ENCODE assay signal across 8 cellular contexts in the genomic region with DNA sequence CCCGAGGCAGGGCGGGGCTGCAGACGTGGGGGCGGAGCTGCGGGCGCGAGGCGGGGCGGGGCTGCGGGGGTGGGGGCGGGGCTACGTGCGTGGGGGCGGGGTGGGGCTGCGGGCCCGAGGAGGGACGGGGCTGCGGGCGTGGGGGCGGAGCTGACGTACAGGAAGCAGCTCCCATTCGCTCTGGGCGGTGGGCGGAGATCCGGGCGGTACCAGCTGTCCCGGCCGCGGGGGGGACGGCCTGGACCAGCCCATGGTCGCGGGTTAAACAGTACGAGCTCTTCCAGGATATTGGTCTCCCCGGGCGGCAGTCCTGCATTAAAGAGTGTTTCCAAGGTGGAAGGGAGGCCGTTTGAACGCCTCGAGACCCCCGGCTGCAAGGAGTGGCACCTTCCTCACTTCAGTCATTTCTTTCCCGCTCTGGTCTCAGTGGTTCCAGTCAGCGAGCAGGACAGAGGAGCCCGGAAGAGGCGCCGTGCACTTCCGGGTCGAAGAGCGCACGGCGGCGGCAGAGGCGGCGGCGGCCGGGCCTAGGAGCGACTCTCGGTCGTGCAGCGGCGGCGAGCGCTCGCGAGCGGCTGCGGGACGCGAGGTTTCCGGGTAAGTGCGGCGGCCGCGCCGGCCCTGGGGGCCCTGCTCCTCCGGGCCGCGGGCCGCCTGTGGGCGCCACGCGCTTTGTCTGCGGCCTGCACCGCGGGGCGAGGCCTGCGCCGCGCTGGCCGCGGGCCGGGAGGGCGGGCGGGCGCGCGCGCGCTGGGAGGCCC. TPM values are rescaled to one million over a fixed set of nuclear protein-coding genes. Genes with fewer than 3 reads are reported as not detected.
DNase-seq lines count a peak whose midpoint lies in the region; ATAC-seq, FAIRE-seq and TF ChIP-seq lines count a peak whose summit lies in the region.

A gene with protein sequence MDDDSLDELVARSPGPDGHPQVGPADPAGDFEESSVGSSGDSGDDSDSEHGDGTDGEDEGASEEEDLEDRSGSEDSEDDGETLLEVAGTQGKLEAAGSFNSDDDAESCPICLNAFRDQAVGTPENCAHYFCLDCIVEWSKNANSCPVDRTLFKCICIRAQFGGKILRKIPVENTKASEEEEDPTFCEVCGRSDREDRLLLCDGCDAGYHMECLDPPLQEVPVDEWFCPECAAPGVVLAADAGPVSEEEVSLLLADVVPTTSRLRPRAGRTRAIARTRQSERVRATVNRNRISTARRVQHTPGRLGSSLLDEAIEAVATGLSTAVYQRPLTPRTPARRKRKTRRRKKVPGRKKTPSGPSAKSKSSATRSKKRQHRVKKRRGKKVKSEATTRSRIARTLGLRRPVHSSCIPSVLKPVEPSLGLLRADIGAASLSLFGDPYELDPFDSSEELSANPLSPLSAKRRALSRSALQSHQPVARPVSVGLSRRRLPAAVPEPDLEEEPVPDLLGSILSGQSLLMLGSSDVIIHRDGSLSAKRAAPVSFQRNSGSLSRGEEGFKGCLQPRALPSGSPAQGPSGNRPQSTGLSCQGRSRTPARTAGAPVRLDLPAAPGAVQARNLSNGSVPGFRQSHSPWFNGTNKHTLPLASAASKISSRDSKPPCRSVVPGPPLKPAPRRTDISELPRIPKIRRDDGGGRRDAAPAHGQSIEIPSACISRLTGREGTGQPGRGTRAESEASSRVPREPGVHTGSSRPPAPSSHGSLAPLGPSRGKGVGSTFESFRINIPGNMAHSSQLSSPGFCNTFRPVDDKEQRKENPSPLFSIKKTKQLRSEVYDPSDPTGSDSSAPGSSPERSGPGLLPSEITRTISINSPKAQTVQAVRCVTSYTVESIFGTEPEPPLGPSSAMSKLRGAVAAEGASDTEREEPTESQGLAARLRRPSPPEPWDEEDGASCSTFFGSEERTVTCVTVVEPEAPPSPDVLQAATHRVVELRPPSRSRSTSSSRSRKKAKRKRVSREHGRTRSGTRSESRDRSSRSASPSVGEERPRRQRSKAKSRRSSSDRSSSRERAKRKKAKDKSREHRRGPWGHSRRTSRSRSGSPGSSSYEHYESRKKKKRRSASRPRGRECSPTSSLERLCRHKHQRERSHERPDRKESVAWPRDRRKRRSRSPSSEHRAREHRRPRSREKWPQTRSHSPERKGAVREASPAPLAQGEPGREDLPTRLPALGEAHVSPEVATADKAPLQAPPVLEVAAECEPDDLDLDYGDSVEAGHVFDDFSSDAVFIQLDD (N-terminal part only) (plus strand): TSS at position 475 of the 761 bp plus-strand sequence. CDS start 5,043 bp downstream, outside the sequence.

- H3K27ac ChIP-seq in SU-DHL-6 (ENCODE audit: low read depth, low read length) (peak within 1 kb of the TSS; percentile 84), pancreas (peak within 1 kb of the TSS; percentile 94 to 99 (median 95)), thyroid gland (peak within 1 kb of the TSS; percentile 82 to 97 (median 87))

- H3K27ac Mint-ChIP-seq in activated naive CD8-positive, alpha-beta T cell treated with anti-CD3 and anti-CD28 coated beads, Interleukin-2, amount 10 ng/mL, durations not matched to agents 7 days and 5 days: peak within 1 kb of the TSS; percentile 100

- H3K4me2 ChIP-seq in SU-DHL-6 (ENCODE audit: low read depth, low read length, poor library complexity, severe bottlenecking): peak within 1 kb of the TSS; percentile 85

- no peaks in the 10 kb centered on the region for H3K27me3 ChIP-seq in SU-DHL-6 (ENCODE audit: low read length)
- no peaks in the 10 kb centered on the region for H3K27me3 ChIP-seq in pancreas
- H3K27me3 ChIP-seq in thyroid gland: no peaks in the 10 kb centered on the region

- H3K4me3 ChIP-seq in GM12865 (ENCODE audit: low read depth, low read length) (peak within 1 kb of the TSS; percentile 92), SU-DHL-6 (ENCODE audit: insufficient read depth, low read length, poor library complexity, severe bottlenecking) (peak within 1 kb of the TSS; percentile 76), pancreas (peak within 1 kb of the TSS; percentile 64 to 81 (median 78)), thyroid gland (replicated peaks in 1 of 3) (peak within 1 kb of the TSS; percentile 65 to 88 (median 73))

- intact Hi-C loops in Right ventricle myocardium inferior (cut with DNase I) (loop anchor here (5.0 kb wide), 1 partner anchor 36 kb away; no protein-coding TSS in a partner anchor), pancreas (cut with DNase I) (no loop called here), thyroid gland (cut with DNase I) (no loop called here)

- DNase-seq in GM12865 (ENCODE audit: low read depth) (peak; percentile 98), NCI-H1417 (lab: John Stamatoyannopoulos, UW) (peak; percentile 94 to 98 (median 97)), Right ventricle myocardium inferior (ENCODE audit: missing footprints) (peak; percentile 98), pancreas (peak; percentile 95 to 99 (median 96)), thyroid gland (peak; percentile 96 to 97)
- DNase-seq in activated naive CD8-positive, alpha-beta T cell treated with anti-CD3 and anti-CD28 coated beads, Interleukin-2, amount 10 ng/mL, durations not matched to agents 7 days and 5 days: peak; percentile 96

- H2AFZ ChIP-seq in SU-DHL-6 (ENCODE audit: low read depth, low read length, severe bottlenecking): peak within 1 kb of the TSS; percentile 95

- peak in 1 of 2 donors; percentile 66 for TF ChIP-seq POLR2A in thyroid gland (IDR thresholded peaks at IDR 0.05)

- peak; percentile 84 for ATAC-seq in HG02759 (IDR thresholded peaks at IDR 0.05; ENCODE audit: unreplicated experiment)
- peak; percentile 85 for ATAC-seq in activated naive CD8-positive, alpha-beta T cell treated with anti-CD3 and anti-CD28 coated beads, Interleukin-2, amount 10 ng/mL, durations not matched to agents 7 days and 5 days (ENCODE audit: low read depth)
- peak; percentile 94 for ATAC-seq in Right ventricle myocardium inferior
- ATAC-seq in pancreas: peak; percentile 88 to 95 (median 92)

- H3K36me3 ChIP-seq in SU-DHL-6 (ENCODE audit: low read length) (no peaks in the 10 kb centered on the region), pancreas (no peaks in the 10 kb centered on the region), thyroid gland (no peaks in the 10 kb centered on the region)

- peaks cover 3% of the 10 kb centered on the region for H3K36me3 Mint-ChIP-seq in activated naive CD8-positive, alpha-beta T cell treated with anti-CD3 and anti-CD28 coated beads, Interleukin-2, amount 10 ng/mL, durations not matched to agents 7 days and 5 days

- H3K9ac ChIP-seq in SU-DHL-6 (ENCODE audit: low read length): peak within 1 kb of the TSS; percentile 78

- TF ChIP-seq CTCF in GM12865 (IDR thresholded peaks at IDR 0.05; ENCODE audit: insufficient read depth, low read depth, low read length, missing control alignments): no peak
- no peak for TF ChIP-seq CTCF in SU-DHL-6 (IDR thresholded peaks at IDR 0.05; ENCODE audit: insufficient read depth, low read length, poor library complexity, severe bottlenecking)
- no peak for TF ChIP-seq CTCF in pancreas (IDR thresholded peaks at IDR 0.05)
- TF ChIP-seq CTCF in thyroid gland (IDR thresholded peaks at IDR 0.05): no peak

- POLR2A ChIA-PET in activated naive CD8-positive, alpha-beta T cell treated with anti-CD3 and anti-CD28 coated beads, Interleukin-2, amount 10 ng/mL, durations not matched to agents 7 days and 5 days (lab: Charles Lee): interaction anchor here (0.6 to 2.0 kb wide), 18 partner anchors 10 to 282 kb away, joined by 3 to 28 read pairs (median 4); partner anchors contain the start of genes IRF7, PNPLA2, SIGIRR and TALDO1

- WGBS in pancreas, 2 donors: 0% methylated on average over 55 to 85 of the region's 97 CpGs
- 1% methylated on average over 39 of the region's 97 CpGs; no CpG with 5 or more reads in 1 of the 2 donors for WGBS in thyroid gland, 2 donors

- peaks cover 36% of the 10 kb centered on the region for H3K4me1 Mint-ChIP-seq in activated naive CD8-positive, alpha-beta T cell treated with anti-CD3 and anti-CD28 coated beads, Interleukin-2, amount 10 ng/mL, durations not matched to agents 7 days and 5 days

- no peak for FAIRE-seq in pancreas (lab: Jason Lieb, UNC)

- no peaks in the 10 kb centered on the region for H3K9me3 Mint-ChIP-seq in activated naive CD8-positive, alpha-beta T cell treated with anti-CD3 and anti-CD28 coated beads, Interleukin-2, amount 10 ng/mL, durations not matched to agents 7 days and 5 days

- H3K9me3 ChIP-seq in SU-DHL-6 (ENCODE audit: insufficient read depth, low read length) (no peaks in the 10 kb centered on the region), pancreas (no peaks in the 10 kb centered on the region), thyroid gland (no peaks in the 10 kb centered on the region)

- H3K27me3 Mint-ChIP-seq in activated naive CD8-positive, alpha-beta T cell treated with anti-CD3 and anti-CD28 coated beads, Interleukin-2, amount 10 ng/mL, durations not matched to agents 7 days and 5 days: peaks cover 16% of the 10 kb centered on the region

- H4K20me1 ChIP-seq in SU-DHL-6 (ENCODE audit: low read depth, low read length): peaks cover 25% of the 10 kb centered on the region; the same call in 1 of the 2 replicates

- peaks cover 45% of the 10 kb centered on the region for H3K79me2 ChIP-seq in SU-DHL-6 (ENCODE audit: insufficient read depth, low read length)

- peak within 1 kb of the TSS; percentile 93 for H3K4me3 Mint-ChIP-seq in activated naive CD8-positive, alpha-beta T cell treated with anti-CD3 and anti-CD28 coated beads, Interleukin-2, amount 10 ng/mL, durations not matched to agents 7 days and 5 days

- 0 out of 2 replicates have a peak, but pooled peaks cover 3% of the 10 kb centered on the region for H3F3A ChIP-seq in SU-DHL-6 (ENCODE audit: insufficient read depth)

- peaks cover 22 to 33% (median 28%) of the 10 kb centered on the region in 3 donors for H3K4me1 ChIP-seq in pancreas
- H3K4me1 ChIP-seq in thyroid gland: peaks cover 58 to 67% of the 10 kb centered on the region in 2 donors

- no peaks in the 10 kb centered on the region for H3K9me2 ChIP-seq in SU-DHL-6 (replicated peaks; ENCODE audit: insufficient read depth, low read length)

RNA-seq across cellular contexts. Expression of the gene that starts here (rescaled TPM):
- total RNA-seq in activated naive CD8-positive, alpha-beta T cell treated with anti-CD3 and anti-CD28 coated beads, Interleukin-2, amount 10 ng/mL, durations not matched to agents 7 days and 5 days: 10 to 100 TPM; 55.4 to 58.9 TPM
- total RNA-seq in Right ventricle myocardium inferior (16.6 TPM), pancreas (10 to 100 TPM; 11.2 to 17.2 (median 13.1) TPM), thyroid gland (10 to 100 TPM; 18.3 to 31.0 (median 19.3) TPM)
- polyA plus RNA-seq in pancreas: 10 to 100 TPM; 15.6 to 39.3 TPM

Comparison
In these comparisons a context has a peak if more than half of its experiments do, and no peak if none do; other contexts are left out.
1. Peak in every context shown above with its lines: DNase-seq, ATAC-seq, H3K4me3 ChIP-seq and H3K27ac ChIP-seq.